Comparison of ENCODE assay signal across 17 cellular contexts in genomic region chr3:182393830-182394367, GRCh38.
DNase-seq lines count a peak whose midpoint lies in the region; TF ChIP-seq lines count a peak whose summit lies in the region.
"Had no signal": no experiment of that assay in that cellular context is flagged by ENCODE, and none has a peak within 500 bp of the region (broad histone marks: within the 10 kb centered on the region; RNA-seq: fewer than 3 reads in every experiment).

No MANE protein-coding gene starts in this region.

- no peaks in the 10 kb centered on the region for H4K20me1 ChIP-seq in MM.1S (ENCODE audit: insufficient read depth, low read length)
- H4K20me1 ChIP-seq in OCI-LY7 (ENCODE audit: insufficient read depth, low read length) = no peaks in the 10 kb centered on the region
- H4K20me1 ChIP-seq: BLaER1 had no signal

- peak overlapping the region; percentile 41 for H3K9ac ChIP-seq in MM.1S (ENCODE audit: low read length)
- H3K9ac ChIP-seq: BLaER1 had no signal

- H3K4me2 ChIP-seq in MM.1S (ENCODE audit: low read depth, low read length) (peak overlapping the region; percentile 58), OCI-LY7 (ENCODE audit: low read length) (peak overlapping the region; percentile 73)
- H3K4me2 ChIP-seq: BLaER1 had no signal

- H3K4me3 Mint-ChIP-seq in neural crest cell = no peak overlapping the region
- H3K4me3 Mint-ChIP-seq: CD8-positive, alpha-beta memory T cell had no signal

- H3K4me1 Mint-ChIP-seq in neural crest cell = no peaks in the 10 kb centered on the region
- H3K4me1 Mint-ChIP-seq: CD8-positive, alpha-beta memory T cell had no signal

- POLR2A ChIA-PET in OCI-LY7 (lab: Charles Lee) = interaction anchor here (0.6 to 4.1 kb wide), 20 partner anchors 9 to 652 kb away, joined by 3 to 36 read pairs (median 4); no protein-coding TSS in a partner anchor

- peaks cover 37% of the 10 kb centered on the region for H3F3A ChIP-seq in MM.1S (ENCODE audit: insufficient read depth, low read length)

- H3K4me3 ChIP-seq in MM.1S (ENCODE audit: low read length) (peak overlapping the region; percentile 21), OCI-LY7 (ENCODE audit: low read depth, low read length, poor library complexity, severe bottlenecking) (peak overlapping the region; percentile 37)
- H3K4me3 ChIP-seq: BLaER1, HAP-1 had no signal

- H3K27ac ChIP-seq in MM.1S (ENCODE audit: low read length) (peak overlapping the region; percentile 77), OCI-LY7 (ENCODE audit: low read depth, low read length, poor library complexity, severe bottlenecking) (peak overlapping the region; percentile 84)
- H3K27ac ChIP-seq: BLaER1 had no signal

- no peak for TF ChIP-seq CTCF in MM.1S (IDR thresholded peaks at IDR 0.05; ENCODE audit: low read length)
- no peak for TF ChIP-seq CTCF in OCI-LY7 (conservative IDR thresholded peaks at IDR 0.05; ENCODE audit: low read length)
- TF ChIP-seq CTCF in neural crest cell (conservative IDR thresholded peaks at IDR 0.05) = no peak

- H3K27me3 ChIP-seq in MM.1S (replicated peaks; ENCODE audit: insufficient read depth, low read length) = no peaks in the 10 kb centered on the region
- H3K27me3 ChIP-seq: BLaER1 had no signal

- no peaks in the 10 kb centered on the region for H3K9me3 Mint-ChIP-seq in neural crest cell

- H3K4me1 ChIP-seq in MM.1S (ENCODE audit: low read length) (peaks cover 69% of the 10 kb centered on the region), OCI-LY7 (ENCODE audit: insufficient read depth, low read length, poor library complexity, severe bottlenecking) (peaks cover 75% of the 10 kb centered on the region)
- H3K4me1 ChIP-seq: BLaER1, HAP-1 had no signal

- H3K27me3 Mint-ChIP-seq in neural crest cell (ENCODE audit: low read depth) = no peaks in the 10 kb centered on the region

- H3K9me2 ChIP-seq in MM.1S (replicated peaks; ENCODE audit: insufficient read depth, low read length) = no peaks in the 10 kb centered on the region
- H3K9me2 ChIP-seq in OCI-LY7 (ENCODE audit: insufficient read depth, low read length) = no peaks in the 10 kb centered on the region

- CTCF ChIA-PET in OCI-LY7 (lab: Charles Lee; ENCODE audit: unreplicated experiment) = interaction anchor here (0.5 to 1.9 kb wide), 2 partner anchors 10 to 13 kb away, joined by 3 to 7 read pairs; no protein-coding TSS in a partner anchor

- no peaks in the 10 kb centered on the region for H3K36me3 ChIP-seq in MM.1S (replicated peaks; ENCODE audit: insufficient read depth, low read length)
- H3K36me3 ChIP-seq in OCI-LY7 (ENCODE audit: insufficient read depth, low read length) = peaks cover 43% of the 10 kb centered on the region
- H3K36me3 ChIP-seq: BLaER1, HAP-1 had no signal

- no peaks in the 10 kb centered on the region for H3K79me2 ChIP-seq in MM.1S (ENCODE audit: low read length)
- H3K79me2 ChIP-seq in OCI-LY7 (ENCODE audit: insufficient read depth, low read depth, low read length) = peaks cover 61% of the 10 kb centered on the region

- peak; percentile 16 for DNase-seq in DMS79 treated with DMSO at 0.1 percent for 48 hours (lab: John Stamatoyannopoulos, UW)
- DNase-seq in DMS79 (lab: John Stamatoyannopoulos, UW) = no peak
- DNase-seq in MM.1S = peak; percentile 98
- peak; percentile 75 for DNase-seq in OCI-LY7 (ENCODE audit: low spot score)
- no peak for DNase-seq in neural crest cell (ENCODE audit: low read depth, low spot score)
- no peak for DNase-seq in NCI-H1092 (lab: John Stamatoyannopoulos, UW)
- no peak for DNase-seq in foreskin melanocyte
- DNase-seq in central memory CD4-positive, alpha-beta T cell = no peak
- DNase-seq: 8988T; CD8-positive, alpha-beta memory T cell; DMS153; GDM1; IMR-90; NCI-H446; PC-3 had no signal

- peak overlapping the region; percentile 47 for H3K27ac Mint-ChIP-seq in neural crest cell (ENCODE audit: unreplicated experiment)
- H3K27ac Mint-ChIP-seq: CD8-positive, alpha-beta memory T cell had no signal

- no TSS peak for BruUV-seq in OCI-LY7 (replicated peaks; lab: Mats Ljungman, UMichigan)

- no peaks in the 10 kb centered on the region for H3K36me3 Mint-ChIP-seq in neural crest cell (ENCODE audit: low read depth)
- H3K36me3 Mint-ChIP-seq: CD8-positive, alpha-beta memory T cell had no signal

- H3K9me3 ChIP-seq in MM.1S (replicated peaks; ENCODE audit: insufficient read depth, low read length) (no peaks in the 10 kb centered on the region), OCI-LY7 (ENCODE audit: low read length) (peaks cover 27% of the 10 kb centered on the region)
- H3K9me3 ChIP-seq: BLaER1, HAP-1 had no signal

- H2AFZ ChIP-seq in MM.1S (ENCODE audit: low read length) (peak overlapping the region; percentile 67), OCI-LY7 (ENCODE audit: low read length) (peak overlapping the region; percentile 71; the same call in 1 of the 2 replicates)

- intact Hi-C loops in OCI-LY7 (cut with micrococcal nuclease; ENCODE audit: unreplicated experiment) = loop anchor here (5.0 to 10.0 kb wide), 4 partner anchors 47 to 401 kb away; partner anchors contain the start of gene ATP11B

Comparison
In these comparisons a context has a peak if more than half of its experiments do, and no peak if none do; other contexts are left out.
1. DNase-seq: peak in DMS79 treated with DMSO at 0.1 percent for 48 hours (single experiment), MM.1S (single experiment) and OCI-LY7 (single experiment); none in DMS79 (single experiment), neural crest cell (single experiment), NCI-H1092 (single experiment), foreskin melanocyte (single experiment) and central memory CD4-positive, alpha-beta T cell (single experiment).